ENCODE assay signal across 8 cellular contexts in genomic region chr6:169212897-169213813, GRCh38. TPM values are rescaled to one million over a fixed set of nuclear protein-coding genes. Genes with fewer than 3 reads are reported as not detected.
A peak's percentile ranks its signal among the peaks of the same experiment; 100 is the strongest.
DNase-seq lines count a peak whose midpoint lies in the region; ATAC-seq and TF ChIP-seq lines count a peak whose summit lies in the region.

No MANE protein-coding gene starts in this region.

- H3K27me3 ChIP-seq in effector memory CD4-positive, alpha-beta T cell (replicated peaks; ENCODE audit: control insufficient read depth, insufficient read depth, low read length, poor library complexity, severe bottlenecking) = no peaks in the 10 kb centered on the region
- H3K27me3 ChIP-seq in lung (ENCODE audit: control insufficient read depth, insufficient read depth) = no peaks in the 10 kb centered on the region

- WGBS in lung, 2 donors = 36% methylated on average over 53 to 56 of the region's 56 CpGs

- peak overlapping the region; percentile 41 for H3K4me3 ChIP-seq in effector memory CD4-positive, alpha-beta T cell (ENCODE audit: insufficient read depth, low read depth, low read length, poor library complexity, severe bottlenecking)
- H3K4me3 ChIP-seq in lung = no peak overlapping the region

- no peaks in the 10 kb centered on the region for H3K4me1 ChIP-seq in effector memory CD4-positive, alpha-beta T cell (ENCODE audit: control insufficient read depth, insufficient read depth, low read length, poor library complexity, severe bottlenecking)
- peaks cover 0 to 9% of the 10 kb centered on the region in 2 donors for H3K4me1 ChIP-seq in lung (ENCODE audit: control insufficient read depth in 2 of 2, insufficient read depth in 2 of 2, low read length in 2 of 2)

- no peaks in the 10 kb centered on the region for H3K36me3 ChIP-seq in effector memory CD4-positive, alpha-beta T cell (ENCODE audit: control insufficient read depth, insufficient read depth, low read length)
- H3K36me3 ChIP-seq in lung (ENCODE audit: control insufficient read depth in 2 of 2, insufficient read depth in 2 of 2, low read length in 2 of 2) = no peaks in the 10 kb centered on the region

- H3K27ac ChIP-seq in effector memory CD4-positive, alpha-beta T cell (ENCODE audit: insufficient read depth, low read length, poor library complexity, severe bottlenecking) = peak overlapping the region; percentile 35
- H3K27ac ChIP-seq in lung (ENCODE audit: low read depth in 1 of 2, low read length in 1 of 2) = peak overlapping the region; percentile 69 to 81

- H3K9me3 ChIP-seq in effector memory CD4-positive, alpha-beta T cell (ENCODE audit: control insufficient read depth, low read length) = no peaks in the 10 kb centered on the region
- H3K9me3 ChIP-seq in lung (ENCODE audit: control insufficient read depth in 2 of 2, insufficient read depth in 1 of 2, low read length in 1 of 2) = no peaks in the 10 kb centered on the region

- TF ChIP-seq CTCF in lung (IDR thresholded peaks at IDR 0.05; ENCODE audit: control extremely low read depth, extremely low read depth) = peak; percentile 23

- DNase-seq in AG08395 (ENCODE audit: low spot score) = peak; percentile 95
- peak; percentile 74 for DNase-seq in NCI-H82 (lab: John Stamatoyannopoulos, UW)
- DNase-seq in activated CD8-positive, alpha-beta memory T cell treated with anti-CD3 and anti-CD28 coated beads for 24 hours = peak; percentile 94
- DNase-seq in effector memory CD4-positive, alpha-beta T cell = peak; percentile 72 to 77 (median 76)
- DNase-seq in lung (ENCODE audit: low spot score) = peak; percentile 92
- peak; percentile 66 to 78 (median 69) for DNase-seq in stimulated activated CD4-positive, alpha-beta T cell treated with anti-CD3 and anti-CD28 coated beads, TNF-alpha, amount 100 ng/mL, for 1 hour (ENCODE audit: low read depth in 3 of 3, low spot score in 1 of 3)

- ATAC-seq in GM19025 (IDR thresholded peaks at IDR 0.05; ENCODE audit: low read depth, unreplicated experiment) (peak; percentile 100), HG03196 (IDR thresholded peaks at IDR 0.05; ENCODE audit: unreplicated experiment) (peak; percentile 100), lung (ENCODE audit: insufficient read depth, low FRiP score) (peak; percentile 99)

RNA-seq across cellular contexts. Expression of gene THBS2, which starts 40.5 kb away (rescaled TPM):
- 10 to 100 TPM; 33.2 to 35.4 TPM for total RNA-seq in lung
- polyA plus RNA-seq in lung = 10 to 100 TPM in 1 of 2 donors, 1 to 10 TPM in 1; 5.5 to 15.1 TPM
